Comparison of ENCODE assay signal across 24 cellular contexts in genomic region chr7:75696263-75697037, GRCh38.
"Had no signal": no experiment of that assay in that cellular context is flagged by ENCODE, and none has a peak within 500 bp of the region (broad histone marks: within the 10 kb centered on the region; RNA-seq: fewer than 3 reads in every experiment).

No MANE protein-coding gene starts in this region.

- H3K27me3 ChIP-seq: hepatocyte had no signal

- H3K9me3 Mint-ChIP-seq: activated CD4-positive, alpha-beta memory T cell treated with anti-CD3 and anti-CD28 coated beads for 36 hours; activated naive CD8-positive, alpha-beta T cell treated with anti-CD3 and anti-CD28 coated beads for 36 hours; central memory CD8-positive, alpha-beta T cell; effector memory CD8-positive, alpha-beta T cell; immature natural killer cell; mesothelial cell of epicardium; naive thymus-derived CD8-positive, alpha-beta T cell; type B pancreatic cell had no signal

- H3K27me3 Mint-ChIP-seq: activated CD4-positive, alpha-beta memory T cell treated with anti-CD3 and anti-CD28 coated beads for 36 hours; activated naive CD8-positive, alpha-beta T cell treated with anti-CD3 and anti-CD28 coated beads for 36 hours; central memory CD8-positive, alpha-beta T cell; effector memory CD8-positive, alpha-beta T cell; T-helper 17 cell; type B pancreatic cell had no signal

- H3K4me3 Mint-ChIP-seq: activated CD4-positive, alpha-beta memory T cell treated with anti-CD3 and anti-CD28 coated beads for 36 hours; activated naive CD8-positive, alpha-beta T cell treated with anti-CD3 and anti-CD28 coated beads for 36 hours; central memory CD8-positive, alpha-beta T cell; effector memory CD8-positive, alpha-beta T cell; immature natural killer cell; mesothelial cell of epicardium; naive thymus-derived CD8-positive, alpha-beta T cell; T-helper 17 cell; type B pancreatic cell had no signal

- H3K79me2 ChIP-seq: hepatocyte had no signal

- H3K4me3 ChIP-seq: hepatocyte, prostate gland had no signal

- FAIRE-seq: astrocyte, colon, endothelial cell of umbilical vein had no signal

- DNase-seq: activated CD4-positive, alpha-beta memory T cell treated with anti-CD3 and anti-CD28 coated beads for 36 hours; activated CD4-positive, alpha-beta T cell treated with anti-CD3 and anti-CD28 coated beads for 4 hours; activated CD4-positive, CD25-positive, alpha-beta regulatory T cell; activated naive CD4-positive, alpha-beta T cell treated with Interleukin-2 at 50 U/mL for 16 hours; activated naive CD8-positive, alpha-beta T cell treated with anti-CD3 and anti-CD28 coated beads for 36 hours; activated T-cell treated with anti-CD3 and anti-CD28 coated beads, Interleukin-2, amount 50 U/mL, for 48 hours; effector memory CD8-positive, alpha-beta T cell; foreskin melanocyte; immature natural killer cell; mammary epithelial cell; naive thymus-derived CD8-positive, alpha-beta T cell; stimulated activated CD4-positive, alpha-beta T cell treated with anti-CD3 and anti-CD28 coated beads, Interleukin-12 subunit alpha, Interleukin-12 subunit beta, amount 100 ng/mL, for 4 hours; stimulated activated CD4-positive, alpha-beta T cell treated with anti-CD3 and anti-CD28 coated beads, Interleukin-1b, Interleukin-23, amount 100 ng/mL, for 48 hours; T-helper 17 cell had no signal

- H3K4me1 Mint-ChIP-seq: activated naive CD8-positive, alpha-beta T cell treated with anti-CD3 and anti-CD28 coated beads for 36 hours had no signal

- H3K4me1 ChIP-seq: prostate gland had no signal

- H3K36me3 ChIP-seq: prostate gland had no signal

- H3K36me3 Mint-ChIP-seq: activated CD4-positive, alpha-beta memory T cell treated with anti-CD3 and anti-CD28 coated beads for 36 hours; activated naive CD8-positive, alpha-beta T cell treated with anti-CD3 and anti-CD28 coated beads for 36 hours; mesothelial cell of epicardium; naive thymus-derived CD8-positive, alpha-beta T cell; type B pancreatic cell had no signal

- H3K27ac Mint-ChIP-seq: activated CD4-positive, alpha-beta memory T cell treated with anti-CD3 and anti-CD28 coated beads for 36 hours; activated naive CD8-positive, alpha-beta T cell treated with anti-CD3 and anti-CD28 coated beads for 36 hours; mesothelial cell of epicardium; T-helper 17 cell; type B pancreatic cell had no signal

- ATAC-seq: effector memory CD8-positive, alpha-beta T cell; esophagus mucosa; left lobe of liver; naive thymus-derived CD8-positive, alpha-beta T cell; T-helper 17 cell had no signal

- H2AFZ ChIP-seq: hepatocyte had no signal

- H3K4me2 ChIP-seq: hepatocyte had no signal

- H3K27ac ChIP-seq: hepatocyte, prostate gland had no signal

- H3K9me3 ChIP-seq: prostate gland had no signal
